ENCODE assay signal across 8 cellular contexts in the genomic region with DNA sequence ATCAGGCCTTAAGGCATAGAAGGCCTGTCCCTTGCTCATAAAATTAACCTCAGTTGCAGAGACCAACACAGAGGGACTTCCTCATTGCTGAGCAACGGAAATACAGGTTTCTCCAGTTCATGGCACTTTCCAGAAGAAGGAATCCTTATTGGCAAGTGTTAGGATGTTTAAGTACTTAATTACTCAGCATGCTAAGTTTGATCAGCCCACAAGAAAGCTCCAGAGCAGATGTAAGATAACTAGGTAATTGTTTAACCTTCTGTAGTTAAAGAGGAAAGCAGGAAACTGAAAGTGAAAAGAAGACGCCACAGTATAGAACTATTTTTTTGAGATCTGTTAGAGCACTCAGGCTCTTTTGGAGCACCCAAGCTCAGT. TPM values are rescaled to one million over a fixed set of nuclear protein-coding genes. Genes with fewer than 3 reads are reported as not detected.
DNase-seq lines count a peak whose midpoint lies in the region; ATAC-seq and TF ChIP-seq lines count a peak whose summit lies in the region.

No MANE protein-coding gene starts in this region.

- peaks cover 18% of the 10 kb centered on the region for H3K4me1 ChIP-seq in CD8-positive, alpha-beta T cell (ENCODE audit: insufficient read depth, low read length)
- H3K4me1 ChIP-seq in upper lobe of right lung, result no peaks in the 10 kb centered on the region

- CTCF ChIA-PET in CD8-positive, alpha-beta T cell (lab: Charles Lee), result interaction anchor here (3.5 kb wide), 1 partner anchor 11 kb away, joined by 19 read pairs; no protein-coding TSS in a partner anchor

- peak overlapping the region; percentile 97 for H3K27ac Mint-ChIP-seq in CD8-positive, alpha-beta T cell

- H3K36me3 Mint-ChIP-seq in CD8-positive, alpha-beta T cell, result peaks cover 30% of the 10 kb centered on the region

- no peaks in the 10 kb centered on the region for H3K36me3 ChIP-seq in CD8-positive, alpha-beta T cell (ENCODE audit: insufficient read depth, low read length)
- peaks cover 5% of the 10 kb centered on the region for H3K36me3 ChIP-seq in upper lobe of right lung

- no peaks in the 10 kb centered on the region for H3K27me3 Mint-ChIP-seq in CD8-positive, alpha-beta T cell (ENCODE audit: low read depth)

- no peaks in the 10 kb centered on the region for H3K9me3 ChIP-seq in CD8-positive, alpha-beta T cell (ENCODE audit: low read length)
- H3K9me3 ChIP-seq in upper lobe of right lung, result no peaks in the 10 kb centered on the region

- intact Hi-C loops in CD8-positive, alpha-beta T cell (cut with DNase I, micrococcal nuclease), result loop anchor here (5.0 to 10.0 kb wide), 3 partner anchors 137 to 1449 kb away; a partner anchor contains a TSS
- intact Hi-C loops in upper lobe of right lung (cut with DNase I), result no loop called here
- intact Hi-C loops in posterior vena cava (cut with DNase I), result loop anchor here in 1 of 2 donors (10.0 kb wide), 1 partner anchor 139 kb away; a partner anchor contains a TSS

- H3K4me1 Mint-ChIP-seq in CD8-positive, alpha-beta T cell (ENCODE audit: low read depth), result peaks cover 22% of the 10 kb centered on the region

- H3K9me3 Mint-ChIP-seq in CD8-positive, alpha-beta T cell, result no peaks in the 10 kb centered on the region

- DNase-seq in CD8-positive, alpha-beta T cell, result no peak
- DNase-seq in epithelial cell of esophagus (ENCODE audit: low read depth) (peak; percentile 80), upper lobe of right lung (no peak), NCI-H446 treated with DMSO at 0.1 percent for 48 hours (lab: John Stamatoyannopoulos, UW) (no peak), posterior vena cava (ENCODE audit: low spot score) (no peak)
- no peak for DNase-seq in stimulated activated CD4-positive, alpha-beta T cell treated with anti-CD3 and anti-CD28 coated beads, Interleukin-15, amount 100 ng/mL, for 24 hours

- no peaks in the 10 kb centered on the region for H3K27me3 ChIP-seq in CD8-positive, alpha-beta T cell (ENCODE audit: insufficient read depth, low read length)
- H3K27me3 ChIP-seq in upper lobe of right lung, result no peaks in the 10 kb centered on the region

- H3K4me3 Mint-ChIP-seq in CD8-positive, alpha-beta T cell, result peak overlapping the region; percentile 81

- H3K27ac ChIP-seq in CD8-positive, alpha-beta T cell (ENCODE audit: low read depth, low read length), result peak overlapping the region; percentile 47
- peak overlapping the region; percentile 66 for H3K27ac ChIP-seq in upper lobe of right lung

- no peak for TF ChIP-seq CTCF in CD8-positive, alpha-beta T cell (IDR thresholded peaks at IDR 0.05)
- no peak for TF ChIP-seq CTCF in epithelial cell of esophagus (IDR thresholded peaks at IDR 0.05; ENCODE audit: insufficient read depth, low read depth, low read length, missing control alignments)
- no peak for TF ChIP-seq CTCF in upper lobe of right lung (IDR thresholded peaks at IDR 0.05)

- POLR2A ChIA-PET in CD8-positive, alpha-beta T cell (lab: Charles Lee), result no interaction called here

- peak; percentile 34 for ATAC-seq in CD8-positive, alpha-beta T cell
- peak; percentile 79 for ATAC-seq in GM19463 (IDR thresholded peaks at IDR 0.05; ENCODE audit: unreplicated experiment)
- ATAC-seq in HG03469 (IDR thresholded peaks at IDR 0.05; ENCODE audit: unreplicated experiment), result peak; percentile 54
- peak; percentile 82 for ATAC-seq in upper lobe of right lung

- H3K4me3 ChIP-seq in CD8-positive, alpha-beta T cell (ENCODE audit: low read depth, low read length), result peak overlapping the region; percentile 22
- H3K4me3 ChIP-seq in epithelial cell of esophagus (ENCODE audit: low read length) (no peak overlapping the region), upper lobe of right lung (no peak overlapping the region)

RNA-seq across cellular contexts. Expression of a gene that starts 33.5 kb away (rescaled TPM):
- 10 to 100 TPM; 17.9 to 19.1 TPM for total RNA-seq in CD8-positive, alpha-beta T cell
- total RNA-seq in upper lobe of right lung, result 53.4 TPM
- 10 to 100 TPM; 47.0 to 79.0 TPM for total RNA-seq in posterior vena cava

RNA-seq across cellular contexts. Expression of a gene that starts 58.1 kb away (rescaled TPM):
- total RNA-seq in CD8-positive, alpha-beta T cell, result under 1 TPM; 0.39 to 0.41 TPM
- total RNA-seq in upper lobe of right lung (0.93 TPM), posterior vena cava (under 1 TPM; 0.33 to 0.56 TPM)
